In the genomic region with DNA sequence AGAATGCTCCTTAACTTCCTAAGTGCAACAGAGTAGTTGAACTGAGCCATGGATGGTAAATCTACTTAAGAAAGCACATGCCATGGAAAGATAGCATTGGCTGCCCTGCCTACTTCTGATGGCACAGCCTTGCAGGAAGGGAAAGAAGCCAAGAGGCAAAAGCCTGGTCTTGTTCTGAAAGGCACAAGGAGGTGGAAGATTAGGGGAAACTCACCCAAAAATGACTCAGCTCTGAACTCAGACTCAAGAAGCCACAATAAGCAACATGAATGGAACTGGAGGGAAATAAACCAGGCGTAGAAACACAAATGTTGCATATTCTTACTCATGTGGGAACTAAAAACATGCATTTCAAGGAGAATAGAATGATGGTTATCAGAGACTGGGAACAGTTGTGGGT, we compare ENCODE assay signal across 12 cellular contexts.
A peak's percentile ranks its signal among the peaks of the same experiment; 100 is the strongest.
DNase-seq lines count a peak whose midpoint lies in the region; ATAC-seq lines count a peak whose summit lies in the region.
"Had no signal": no experiment of that assay in that cellular context is flagged by ENCODE, and none has a peak within 500 bp of the region (broad histone marks: within the 10 kb centered on the region; RNA-seq: fewer than 3 reads in every experiment).

No MANE protein-coding gene starts in this region.

- DNase-seq in ELR (ENCODE audit: low read depth), result peak; percentile 14
- peak; percentile 35 to 44 for DNase-seq in activated T-cell treated with anti-CD3 and anti-CD28 coated beads, Interleukin-2, amount 50 U/mL, for 48 hours
- no peak for DNase-seq in epidermal melanocyte (ENCODE audit: insufficient read length, low spot score)
- DNase-seq in SW 1271 (lab: John Stamatoyannopoulos, UW), result no peak
- DNase-seq in iPS-NIHi11 (ENCODE audit: low spot score), result no peak
- no peak for DNase-seq in COLO829 (ENCODE audit: low spot score)
- DNase-seq: HCEC 1CT; stimulated activated CD4-positive, alpha-beta T cell treated with anti-CD3 and anti-CD28 coated beads, Interleukin-12 subunit alpha, Interleukin-12 subunit beta, amount 100 ng/mL, for 4 hours; T-helper 1 cell; upper lobe of left lung had no signal

- ATAC-seq in GM19351 (IDR thresholded peaks at IDR 0.05; ENCODE audit: unreplicated experiment) (peak; percentile 51), HG03066 (IDR thresholded peaks at IDR 0.05; ENCODE audit: low read depth, unreplicated experiment) (peak; percentile 44)

Comparison
In these comparisons a context has a peak if more than half of its experiments do, and no peak if none do; other contexts are left out.
1. DNase-seq: peak in ELR (single experiment) and activated T-cell treated with anti-CD3 and anti-CD28 coated beads, Interleukin-2, amount 50 U/mL, for 48 hours (2 of 2); none in epidermal melanocyte (single experiment), SW 1271 (0 of 2), iPS-NIHi11 (single experiment) and COLO829 (single experiment).